8 cellular contexts compared by ENCODE assay signal in genomic region chr1:185317034-185317885, GRCh38. TPM values are rescaled to one million over a fixed set of nuclear protein-coding genes. Genes with fewer than 3 reads are reported as not detected.
DNase-seq lines count a peak whose midpoint lies in the region; ATAC-seq and TF ChIP-seq lines count a peak whose summit lies in the region.

IVNS1ABP (minus strand) TSS chr1:185317243; CDS start chr1:185309493, 7,750 bp downstream.

- in situ Hi-C loops in GM13976 (cut with MboI; ENCODE audit: low sequenced_read_pairs, unreplicated experiment), result loop anchor here (10.0 kb wide), 1 partner anchor 358 kb away; no protein-coding TSS in a partner anchor

- peak within 1 kb of the TSS; percentile 97 for H3K4me3 Mint-ChIP-seq in progenitor cell of endocrine pancreas (ENCODE audit: low read depth)

- H3K9me3 Mint-ChIP-seq in progenitor cell of endocrine pancreas (ENCODE audit: low read depth), result peaks cover 6% of the 10 kb centered on the region

- DNase-seq in GM13976 (ENCODE audit: low spot score), result peak; percentile 96
- DNase-seq in NCI-H146 (lab: John Stamatoyannopoulos, UW), result peak; percentile 96
- peak; percentile 88 to 97 (median 94) for DNase-seq in T-helper 1 cell
- peak; percentile 88 for DNase-seq in amniotic epithelial cell (ENCODE audit: low read depth)
- DNase-seq in left cardiac atrium, result peak; percentile 95
- peak; percentile 83 for DNase-seq in progenitor cell of endocrine pancreas (ENCODE audit: low spot score, unreplicated experiment)
- DNase-seq in ureter (ENCODE audit: low spot score), result peak; percentile 97

- H3K27ac Mint-ChIP-seq in progenitor cell of endocrine pancreas, result peak within 1 kb of the TSS; percentile 98

- peaks cover 9% of the 10 kb centered on the region for H3K36me3 Mint-ChIP-seq in progenitor cell of endocrine pancreas (ENCODE audit: insufficient read depth)

- peak; percentile 66 for TF ChIP-seq CTCF in GM13976 (IDR thresholded peaks at IDR 0.05; ENCODE audit: borderline replicate concordance, control extremely low read depth, extremely low read depth, insufficient read depth, missing control alignments)
- TF ChIP-seq CTCF in progenitor cell of endocrine pancreas (IDR thresholded peaks at IDR 0.05; ENCODE audit: unreplicated experiment), result peak; percentile 31

- H3K27me3 Mint-ChIP-seq in progenitor cell of endocrine pancreas, result no peaks in the 10 kb centered on the region

- H3K4me1 Mint-ChIP-seq in progenitor cell of endocrine pancreas (ENCODE audit: low read depth), result peaks cover 33% of the 10 kb centered on the region

- intact Hi-C loops in left cardiac atrium (cut with DNase I), result loop anchor here (5.0 to 10.0 kb wide), 4 partner anchors 168 to 360 kb away; no protein-coding TSS in a partner anchor

- ATAC-seq in HG02870 (IDR thresholded peaks at IDR 0.05; ENCODE audit: unreplicated experiment), result peak; percentile 69
- peak; percentile 92 to 94 for ATAC-seq in left cardiac atrium

RNA-seq across cellular contexts. Expression of gene IVNS1ABP, which starts in this region (rescaled TPM):
- total RNA-seq in left cardiac atrium (10 to 100 TPM; 33.2 to 33.3 TPM), progenitor cell of endocrine pancreas (199 and 201 TPM in 2 replicates), ureter (73.6 TPM)

Comparison
In these comparisons a context has a peak if more than half of its experiments do, and no peak if none do; other contexts are left out.
1. Peak in every context shown above with its lines: DNase-seq and ATAC-seq.